In genomic region chr2:207330912-207331311, GRCh38 we compare ENCODE assay signal across 7 cellular contexts.
DNase-seq lines count a peak whose midpoint lies in the region; ATAC-seq and TF ChIP-seq lines count a peak whose summit lies in the region.

No MANE protein-coding gene starts in this region.

- peak overlapping the region; percentile 75 for H3K9ac ChIP-seq in adipocyte (ENCODE audit: low read length)
- no peak overlapping the region for H3K9ac ChIP-seq in trophoblast cell (ENCODE audit: low read length)

- H3K4me1 ChIP-seq in adipocyte (ENCODE audit: control insufficient read depth, insufficient read depth, low read length): peaks cover 47% of the 10 kb centered on the region
- H3K4me1 ChIP-seq in trophoblast cell (ENCODE audit: control insufficient read depth in 1 of 2, insufficient read depth in 2 of 2, low read length in 2 of 2): peaks cover 4 to 11% of the 10 kb centered on the region in 2 experiments

- H3K4ac ChIP-seq in trophoblast cell (ENCODE audit: low read depth, low read length): no peak overlapping the region

- no peak overlapping the region for H4K91ac ChIP-seq in trophoblast cell (ENCODE audit: low read depth, low read length)

- H2AFZ ChIP-seq in trophoblast cell (ENCODE audit: insufficient read depth, low read length, poor library complexity): no peak overlapping the region

- no peak overlapping the region for H2BK120ac ChIP-seq in trophoblast cell (ENCODE audit: insufficient read depth, low read length, poor library complexity)

- H3K4me2 ChIP-seq in trophoblast cell (ENCODE audit: low read length): no peak overlapping the region

- H3K14ac ChIP-seq in trophoblast cell (ENCODE audit: low read length): no peak overlapping the region

- H3K23ac ChIP-seq in trophoblast cell (ENCODE audit: low read length): no peak overlapping the region

- no peak overlapping the region for H2BK12ac ChIP-seq in trophoblast cell (ENCODE audit: low read length)

- no peaks in the 10 kb centered on the region for H3K36me3 ChIP-seq in adipocyte (ENCODE audit: control insufficient read depth, insufficient read depth, low read length, severe bottlenecking)
- H3K36me3 ChIP-seq in trophoblast cell (ENCODE audit: control insufficient read depth in 1 of 2, insufficient read depth in 2 of 2, low read length in 2 of 2): no peaks in the 10 kb centered on the region

- TF ChIP-seq CTCF in NB4 (IDR thresholded peaks at IDR 0.05; ENCODE audit: low read depth, low read length): no peak

- H3K9me3 ChIP-seq in adipocyte (ENCODE audit: control insufficient read depth, low read length) (no peaks in the 10 kb centered on the region), trophoblast cell (ENCODE audit: insufficient read depth, low read depth, low read length) (no peaks in the 10 kb centered on the region)

- no peak overlapping the region for H3K18ac ChIP-seq in trophoblast cell (ENCODE audit: low read length)

- H3K27me3 ChIP-seq in adipocyte (replicated peaks; ENCODE audit: control insufficient read depth, insufficient read depth, low read length) (no peaks in the 10 kb centered on the region), trophoblast cell (ENCODE audit: insufficient read depth, low read length) (no peaks in the 10 kb centered on the region)

- H3K4me3 ChIP-seq in NB4 (ENCODE audit: low read depth, low read length) (no peak overlapping the region), adipocyte (ENCODE audit: low read length) (peak overlapping the region; percentile 31), trophoblast cell (ENCODE audit: low read depth, low read length) (no peak overlapping the region)

- H2BK5ac ChIP-seq in trophoblast cell (ENCODE audit: low read depth, low read length, poor library complexity): no peak overlapping the region

- no peak overlapping the region for H3K27ac ChIP-seq in trophoblast cell (ENCODE audit: low read depth, low read length)

- no peak for TF ChIP-seq POLR2A in NB4 (IDR thresholded peaks at IDR 0.05; ENCODE audit: extremely low read depth, insufficient read length)

- no peak overlapping the region for H4K8ac ChIP-seq in trophoblast cell (ENCODE audit: low read depth, low read length)

- peak; percentile 62 for ATAC-seq in GM18519 (IDR thresholded peaks at IDR 0.05; ENCODE audit: low FRiP score, unreplicated experiment)

- no peak overlapping the region for H2AK5ac ChIP-seq in trophoblast cell (ENCODE audit: low read length)

- no CpG with 5 or more reads among the region's 7 CpGs for WGBS in trophoblast cell (ENCODE audit: extremely low coverage, insufficient coverage, insufficient read length)

- no peaks in the 10 kb centered on the region for H3K79me2 ChIP-seq in trophoblast cell (ENCODE audit: control insufficient read depth, insufficient read depth, low read length, poor library complexity)

- no peak overlapping the region for H4K12ac ChIP-seq in trophoblast cell (ENCODE audit: low read depth, low read length)

- H3K79me1 ChIP-seq in trophoblast cell (ENCODE audit: low read length): peaks cover 16% of the 10 kb centered on the region

- DNase-seq in H4 (ENCODE audit: low spot score): peak; percentile 87
- DNase-seq in NB4 (ENCODE audit: low read depth): peak; percentile 65
- DNase-seq in adipocyte (ENCODE audit: low read depth): peak; percentile 96
- peak; percentile 86 to 87 for DNase-seq in trophoblast cell
- DNase-seq in central memory CD4-positive, alpha-beta T cell: no peak
- no peak for DNase-seq in cerebellar cortex (ENCODE audit: low spot score)

Comparison
In these comparisons a context has a peak if more than half of its experiments do, and no peak if none do; other contexts are left out.
1. DNase-seq: peak in H4 (single experiment), NB4 (single experiment), adipocyte (single experiment) and trophoblast cell (2 of 2); none in central memory CD4-positive, alpha-beta T cell (single experiment) and cerebellar cortex (single experiment).